Comparison of ENCODE assay signal across 9 cellular contexts in the genomic region with DNA sequence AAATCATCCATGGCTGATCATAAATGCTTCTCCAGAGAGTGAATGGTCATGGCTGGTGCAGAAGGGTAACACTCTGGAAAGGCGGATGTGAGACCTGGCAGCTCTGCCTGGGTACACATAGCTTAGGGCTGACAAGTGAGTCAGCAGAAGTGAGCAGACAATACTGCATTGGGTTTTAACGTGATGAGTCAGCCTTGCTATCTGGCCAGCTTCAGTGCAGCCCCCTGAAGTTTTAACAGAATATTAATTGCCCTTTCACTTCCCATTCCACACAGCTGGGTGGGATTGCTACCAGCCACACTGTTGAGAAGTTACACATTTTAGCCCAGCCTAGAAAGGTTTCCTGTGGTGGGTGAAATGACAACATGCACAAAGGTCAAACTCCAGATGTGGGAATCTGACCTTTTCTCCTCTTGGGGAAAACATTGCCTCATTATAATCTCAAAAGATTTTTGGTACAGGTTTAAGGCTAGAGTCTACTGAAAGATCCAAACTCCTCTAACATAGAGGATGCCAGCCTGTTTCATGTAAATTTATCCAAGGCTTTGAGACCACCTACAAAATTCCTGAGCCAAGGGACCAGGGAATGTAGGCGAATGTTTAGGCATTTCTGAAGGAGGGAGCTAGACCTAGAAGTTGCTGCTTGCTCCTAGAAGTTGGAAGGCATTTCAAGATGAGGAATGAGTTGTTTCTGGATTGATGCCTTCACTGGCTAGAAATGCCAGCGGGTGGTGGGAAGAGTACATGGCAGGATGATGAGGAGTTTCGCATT.
DNase-seq lines count a peak whose midpoint lies in the region; ATAC-seq and TF ChIP-seq lines count a peak whose summit lies in the region.
"Had no signal": no experiment of that assay in that cellular context is flagged by ENCODE, and none has a peak within 500 bp of the region (broad histone marks: within the 10 kb centered on the region; RNA-seq: fewer than 3 reads in every experiment).

No MANE protein-coding gene starts in this region.

- peak overlapping the region; percentile 19; the same call in 1 of the 2 replicates for H3K27ac ChIP-seq in KMS-11
- H3K27ac ChIP-seq in thoracic aorta, result peak overlapping the region; percentile 87 to 91
- H3K27ac ChIP-seq: C4-2B had no signal

- H3K4me1 ChIP-seq in KMS-11 (ENCODE audit: low read depth, poor library complexity, severe bottlenecking) (peaks cover 46% of the 10 kb centered on the region), thoracic aorta (ENCODE audit: control insufficient read depth in 1 of 2, low read depth in 2 of 2) (peaks cover 24 to 70% of the 10 kb centered on the region in 2 donors)

- peak overlapping the region; percentile 6; the same call in 1 of the 2 replicates for H3K9ac ChIP-seq in KMS-11

- peak overlapping the region; percentile 39; the same call in 1 of the 2 replicates for H2AFZ ChIP-seq in KMS-11 (ENCODE audit: low read depth)

- no peaks in the 10 kb centered on the region for H3K79me2 ChIP-seq in KMS-11 (ENCODE audit: insufficient read depth, low read depth)

- H4K20me1 ChIP-seq in KMS-11 (ENCODE audit: insufficient read depth), result no peaks in the 10 kb centered on the region

- in situ Hi-C loops in astrocyte of the cerebellum (cut with HindIII; ENCODE audit: low sequenced_read_pairs), result no loop called here

- no peak overlapping the region for H3K4me3 ChIP-seq in KMS-11 (IDR thresholded peaks at IDR 0.05; ENCODE audit: insufficient read depth, low read depth, low read length)
- H3K4me3 ChIP-seq in astrocyte of the cerebellum (ENCODE audit: low read depth, low read length), result no peak overlapping the region
- peak overlapping the region; percentile 20 for H3K4me3 ChIP-seq in thoracic aorta

- DNase-seq in NCI-H2227 (lab: John Stamatoyannopoulos, UW; ENCODE audit: unreplicated experiment) (peak; percentile 19), NCI-H2227 treated with DMSO at 0.1 percent for 48 hours (lab: John Stamatoyannopoulos, UW) (no peak), HCEC 1CT (peak; percentile 88), astrocyte of the cerebellum (ENCODE audit: low read depth) (peak; percentile 91), islet precursor cell (peak; percentile 91), thoracic aorta (ENCODE audit: low spot score) (peak; percentile 56), NCI-H2196 treated with DMSO at 0.1 percent for 48 hours (lab: John Stamatoyannopoulos, UW; ENCODE audit: unreplicated experiment) (no peak)

- no peak for TF ChIP-seq CTCF in KMS-11 (conservative IDR thresholded peaks at IDR 0.05; ENCODE audit: low read depth, low read length)
- no peak for TF ChIP-seq CTCF in astrocyte of the cerebellum (IDR thresholded peaks at IDR 0.05; ENCODE audit: low read depth, low read length, missing control alignments)
- TF ChIP-seq CTCF in thoracic aorta (IDR thresholded peaks at IDR 0.05), result no peak

- ATAC-seq in thoracic aorta (ENCODE audit: insufficient number of reproducible peaks, low FRiP score, low read depth), result peak; percentile 94

- no peaks in the 10 kb centered on the region for H3K9me3 ChIP-seq in thoracic aorta

- peak overlapping the region; percentile 51; the same call in 1 of the 2 replicates for H3K4me2 ChIP-seq in KMS-11

- H3K27me3 ChIP-seq in KMS-11 (ENCODE audit: insufficient read depth, low read depth) (no peaks in the 10 kb centered on the region), thoracic aorta (replicated peaks; ENCODE audit: insufficient read depth) (no peaks in the 10 kb centered on the region)

- H3K36me3 ChIP-seq in KMS-11 (ENCODE audit: insufficient read depth) (no peaks in the 10 kb centered on the region), thoracic aorta (no peaks in the 10 kb centered on the region)

Comparison
In these comparisons a context has a peak if more than half of its experiments do, and no peak if none do; other contexts are left out.
1. DNase-seq: peak in NCI-H2227 (single experiment), HCEC 1CT (single experiment), astrocyte of the cerebellum (single experiment), islet precursor cell (single experiment) and thoracic aorta (single experiment); none in NCI-H2227 treated with DMSO at 0.1 percent for 48 hours (single experiment) and NCI-H2196 treated with DMSO at 0.1 percent for 48 hours (single experiment).